In genomic region chr16:65004570-65004969, GRCh38 we compare ENCODE assay signal across 1 cellular context.
TF ChIP-seq lines count a peak whose summit lies in the region.

No MANE protein-coding gene starts in this region.

TF ChIP-seq in H1, 55 proteins besides CTCF, POLR2A, EP300 and RAD21:
- TF ChIP-seq EGR1 (IDR thresholded peaks at IDR 0.05; ENCODE audit: borderline replicate concordance, low read depth, low read length) (no peak), NRF1 (IDR thresholded peaks at IDR 0.05; ENCODE audit: low read depth, low read length) (no peak), GTF2F1 (IDR thresholded peaks at IDR 0.05; ENCODE audit: borderline replicate concordance, low read depth, low read length) (no peak), RFX5 (IDR thresholded peaks at IDR 0.05; ENCODE audit: borderline replicate concordance, low read depth, low read length) (no peak), RXRA (IDR thresholded peaks at IDR 0.05; ENCODE audit: insufficient read depth, low read depth, low read length) (no peak), SP2 (IDR thresholded peaks at IDR 0.05; ENCODE audit: low read length) (no peak), USF2 (IDR thresholded peaks at IDR 0.05; ENCODE audit: low read length) (no peak), KDM1A (IDR thresholded peaks at IDR 0.05; ENCODE audit: borderline replicate concordance, low read length) (no peak), CTBP2 (IDR thresholded peaks at IDR 0.05; ENCODE audit: borderline replicate concordance, insufficient read depth, insufficient read length, low read length) (no peak), KDM4A (IDR thresholded peaks at IDR 0.05; ENCODE audit: low read depth, low read length, severe bottlenecking) (no peak)
- TF ChIP-seq, protein P1, sequence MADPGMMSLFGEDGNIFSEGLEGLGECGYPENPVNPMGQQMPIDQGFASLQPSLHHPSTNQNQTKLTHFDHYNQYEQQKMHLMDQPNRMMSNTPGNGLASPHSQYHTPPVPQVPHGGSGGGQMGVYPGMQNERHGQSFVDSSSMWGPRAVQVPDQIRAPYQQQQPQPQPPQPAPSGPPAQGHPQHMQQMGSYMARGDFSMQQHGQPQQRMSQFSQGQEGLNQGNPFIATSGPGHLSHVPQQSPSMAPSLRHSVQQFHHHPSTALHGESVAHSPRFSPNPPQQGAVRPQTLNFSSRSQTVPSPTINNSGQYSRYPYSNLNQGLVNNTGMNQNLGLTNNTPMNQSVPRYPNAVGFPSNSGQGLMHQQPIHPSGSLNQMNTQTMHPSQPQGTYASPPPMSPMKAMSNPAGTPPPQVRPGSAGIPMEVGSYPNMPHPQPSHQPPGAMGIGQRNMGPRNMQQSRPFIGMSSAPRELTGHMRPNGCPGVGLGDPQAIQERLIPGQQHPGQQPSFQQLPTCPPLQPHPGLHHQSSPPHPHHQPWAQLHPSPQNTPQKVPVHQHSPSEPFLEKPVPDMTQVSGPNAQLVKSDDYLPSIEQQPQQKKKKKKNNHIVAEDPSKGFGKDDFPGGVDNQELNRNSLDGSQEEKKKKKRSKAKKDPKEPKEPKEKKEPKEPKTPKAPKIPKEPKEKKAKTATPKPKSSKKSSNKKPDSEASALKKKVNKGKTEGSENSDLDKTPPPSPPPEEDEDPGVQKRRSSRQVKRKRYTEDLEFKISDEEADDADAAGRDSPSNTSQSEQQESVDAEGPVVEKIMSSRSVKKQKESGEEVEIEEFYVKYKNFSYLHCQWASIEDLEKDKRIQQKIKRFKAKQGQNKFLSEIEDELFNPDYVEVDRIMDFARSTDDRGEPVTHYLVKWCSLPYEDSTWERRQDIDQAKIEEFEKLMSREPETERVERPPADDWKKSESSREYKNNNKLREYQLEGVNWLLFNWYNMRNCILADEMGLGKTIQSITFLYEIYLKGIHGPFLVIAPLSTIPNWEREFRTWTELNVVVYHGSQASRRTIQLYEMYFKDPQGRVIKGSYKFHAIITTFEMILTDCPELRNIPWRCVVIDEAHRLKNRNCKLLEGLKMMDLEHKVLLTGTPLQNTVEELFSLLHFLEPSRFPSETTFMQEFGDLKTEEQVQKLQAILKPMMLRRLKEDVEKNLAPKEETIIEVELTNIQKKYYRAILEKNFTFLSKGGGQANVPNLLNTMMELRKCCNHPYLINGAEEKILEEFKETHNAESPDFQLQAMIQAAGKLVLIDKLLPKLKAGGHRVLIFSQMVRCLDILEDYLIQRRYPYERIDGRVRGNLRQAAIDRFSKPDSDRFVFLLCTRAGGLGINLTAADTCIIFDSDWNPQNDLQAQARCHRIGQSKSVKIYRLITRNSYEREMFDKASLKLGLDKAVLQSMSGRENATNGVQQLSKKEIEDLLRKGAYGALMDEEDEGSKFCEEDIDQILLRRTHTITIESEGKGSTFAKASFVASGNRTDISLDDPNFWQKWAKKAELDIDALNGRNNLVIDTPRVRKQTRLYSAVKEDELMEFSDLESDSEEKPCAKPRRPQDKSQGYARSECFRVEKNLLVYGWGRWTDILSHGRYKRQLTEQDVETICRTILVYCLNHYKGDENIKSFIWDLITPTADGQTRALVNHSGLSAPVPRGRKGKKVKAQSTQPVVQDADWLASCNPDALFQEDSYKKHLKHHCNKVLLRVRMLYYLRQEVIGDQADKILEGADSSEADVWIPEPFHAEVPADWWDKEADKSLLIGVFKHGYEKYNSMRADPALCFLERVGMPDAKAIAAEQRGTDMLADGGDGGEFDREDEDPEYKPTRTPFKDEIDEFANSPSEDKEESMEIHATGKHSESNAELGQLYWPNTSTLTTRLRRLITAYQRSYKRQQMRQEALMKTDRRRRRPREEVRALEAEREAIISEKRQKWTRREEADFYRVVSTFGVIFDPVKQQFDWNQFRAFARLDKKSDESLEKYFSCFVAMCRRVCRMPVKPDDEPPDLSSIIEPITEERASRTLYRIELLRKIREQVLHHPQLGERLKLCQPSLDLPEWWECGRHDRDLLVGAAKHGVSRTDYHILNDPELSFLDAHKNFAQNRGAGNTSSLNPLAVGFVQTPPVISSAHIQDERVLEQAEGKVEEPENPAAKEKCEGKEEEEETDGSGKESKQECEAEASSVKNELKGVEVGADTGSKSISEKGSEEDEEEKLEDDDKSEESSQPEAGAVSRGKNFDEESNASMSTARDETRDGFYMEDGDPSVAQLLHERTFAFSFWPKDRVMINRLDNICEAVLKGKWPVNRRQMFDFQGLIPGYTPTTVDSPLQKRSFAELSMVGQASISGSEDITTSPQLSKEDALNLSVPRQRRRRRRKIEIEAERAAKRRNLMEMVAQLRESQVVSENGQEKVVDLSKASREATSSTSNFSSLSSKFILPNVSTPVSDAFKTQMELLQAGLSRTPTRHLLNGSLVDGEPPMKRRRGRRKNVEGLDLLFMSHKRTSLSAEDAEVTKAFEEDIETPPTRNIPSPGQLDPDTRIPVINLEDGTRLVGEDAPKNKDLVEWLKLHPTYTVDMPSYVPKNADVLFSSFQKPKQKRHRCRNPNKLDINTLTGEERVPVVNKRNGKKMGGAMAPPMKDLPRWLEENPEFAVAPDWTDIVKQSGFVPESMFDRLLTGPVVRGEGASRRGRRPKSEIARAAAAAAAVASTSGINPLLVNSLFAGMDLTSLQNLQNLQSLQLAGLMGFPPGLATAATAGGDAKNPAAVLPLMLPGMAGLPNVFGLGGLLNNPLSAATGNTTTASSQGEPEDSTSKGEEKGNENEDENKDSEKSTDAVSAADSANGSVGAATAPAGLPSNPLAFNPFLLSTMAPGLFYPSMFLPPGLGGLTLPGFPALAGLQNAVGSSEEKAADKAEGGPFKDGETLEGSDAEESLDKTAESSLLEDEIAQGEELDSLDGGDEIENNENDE (IDR thresholded peaks at IDR 0.05; ENCODE audit: insufficient replicate concordance, low read length) = no peak
